9 cellular contexts compared by ENCODE assay signal in the genomic region with DNA sequence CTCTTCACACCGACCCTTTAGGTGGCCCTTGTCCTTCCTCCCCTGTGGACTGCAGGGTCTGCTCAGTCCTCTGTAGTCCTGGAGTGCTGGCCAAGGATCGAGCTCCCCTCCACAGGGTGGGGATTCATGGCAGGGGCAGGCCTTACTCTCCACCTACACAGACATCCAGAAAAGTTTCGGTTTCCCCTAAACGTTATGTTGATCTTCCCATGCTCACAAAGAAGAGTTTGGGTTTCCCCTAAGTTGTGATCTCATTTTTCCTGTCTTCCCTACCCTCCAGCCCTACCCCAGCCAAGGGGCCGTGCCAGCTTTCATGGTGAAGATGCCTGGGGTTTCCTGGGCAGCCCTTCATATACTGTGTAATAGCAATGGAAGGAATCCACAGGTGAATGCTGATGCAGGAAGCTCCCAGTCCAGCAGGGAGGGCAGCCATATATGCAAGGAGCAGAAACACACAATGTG. TPM values are rescaled to one million over a fixed set of nuclear protein-coding genes. Genes with fewer than 3 reads are reported as not detected.
DNase-seq lines count a peak whose midpoint lies in the region; TF ChIP-seq lines count a peak whose summit lies in the region.
"Had no signal": no experiment of that assay in that cellular context is flagged by ENCODE, and none has a peak within 500 bp of the region (broad histone marks: within the 10 kb centered on the region; RNA-seq: fewer than 3 reads in every experiment).

No MANE protein-coding gene starts in this region.

- H3F3A ChIP-seq in smooth muscle cell (ENCODE audit: low read depth): peaks cover 3% of the 10 kb centered on the region

- peak overlapping the region; percentile 77 for H3K4me3 Mint-ChIP-seq in HFFc6

- no peak overlapping the region for H3K4me3 ChIP-seq in smooth muscle cell

- H3K9me3 Mint-ChIP-seq in HFFc6: no peaks in the 10 kb centered on the region

- peak overlapping the region; percentile 81 for H3K4me2 ChIP-seq in smooth muscle cell

- H3K4me1 Mint-ChIP-seq in HFFc6 (ENCODE audit: low read depth): peaks cover 58% of the 10 kb centered on the region

- H3K4me1 ChIP-seq in smooth muscle cell (ENCODE audit: low read depth): no peaks in the 10 kb centered on the region

- peaks cover 8% of the 10 kb centered on the region; the same call in 1 of the 2 replicates for H3K36me3 Mint-ChIP-seq in HFFc6 (ENCODE audit: low read depth)

- no peaks in the 10 kb centered on the region for H3K9me3 ChIP-seq in smooth muscle cell (replicated peaks; ENCODE audit: low read depth)

- no peaks in the 10 kb centered on the region for H3K79me2 ChIP-seq in smooth muscle cell (ENCODE audit: low read depth)

- H4K20me1 ChIP-seq in smooth muscle cell (ENCODE audit: low read depth): no peaks in the 10 kb centered on the region

- no peaks in the 10 kb centered on the region for H3K27me3 ChIP-seq in smooth muscle cell (ENCODE audit: low read depth)

- peak overlapping the region; percentile 86 for H3K27ac ChIP-seq in smooth muscle cell (ENCODE audit: low read depth)

- H3K36me3 ChIP-seq in smooth muscle cell (ENCODE audit: low read depth): no peaks in the 10 kb centered on the region

- H3K27me3 Mint-ChIP-seq in HFFc6 (ENCODE audit: insufficient read depth): peaks cover 4% of the 10 kb centered on the region

- H2AFZ ChIP-seq in smooth muscle cell (ENCODE audit: low read depth): no peak overlapping the region

- TF ChIP-seq CTCF in HFFc6 (IDR thresholded peaks at IDR 0.05) (no peak), smooth muscle cell (IDR thresholded peaks at IDR 0.05; ENCODE audit: borderline replicate concordance, insufficient read depth, poor library complexity, severe bottlenecking) (no peak)

- peak overlapping the region; percentile 97 for H3K27ac Mint-ChIP-seq in HFFc6

- DNase-seq in HFFc6: no peak
- DNase-seq in activated T-cell treated with anti-CD3 and anti-CD28 coated beads, Interleukin-2, amount 50 U/mL, for 48 hours: peak; percentile 39 to 46
- DNase-seq in glomerular visceral epithelial cell (ENCODE audit: extremely low spot score): peak; percentile 81
- no peak for DNase-seq in smooth muscle cell (lab: John Stamatoyannopoulos, UW; ENCODE audit: unreplicated experiment)
- DNase-seq in iPS-NIHi11 (ENCODE audit: low spot score): no peak
- DNase-seq in LoVo (ENCODE audit: low spot score): no peak
- DNase-seq in GM19240 (ENCODE audit: insufficient read length, low spot score): no peak
- no peak for DNase-seq in middle frontal gyrus (ENCODE audit: extremely low spot score, low spot score)
- DNase-seq: NK-92 treated with Interleukin-12 subunit alpha and Interleukin-12 subunit beta, amount 100 ng/mL, for 24 hours had no signal

- WGBS in smooth muscle cell (ENCODE audit: low lambda C conversion rate): 71% methylated on average over 5 of the region's 5 CpGs

- H3K9ac ChIP-seq in smooth muscle cell (ENCODE audit: low read depth): peak overlapping the region; percentile 42

RNA-seq across cellular contexts. Expression of a gene that starts 10.3 kb away (rescaled TPM):
- 10 to 100 TPM; 21.4 to 30.6 (median 24.7) TPM for total RNA-seq in HFFc6 (2021; fragmentation: NEBNext Ultra II Directional; extraction: Animal tissue kit (Norgen Biotek cat#: 25700))
- 9.3 and 12.4 TPM in 2 replicates for total RNA-seq in smooth muscle cell
- 23.7 and 27.5 TPM in 2 replicates for polyA plus RNA-seq in smooth muscle cell

RNA-seq across cellular contexts. Expression of a gene that starts 12.7 kb away (rescaled TPM):
- 10 to 100 TPM; 45.2 to 51.8 (median 47.5) TPM for total RNA-seq in HFFc6 (2021; fragmentation: NEBNext Ultra II Directional; extraction: Animal tissue kit (Norgen Biotek cat#: 25700))
- total RNA-seq in smooth muscle cell: 21.6 and 34.1 TPM in 2 replicates
- 33.7 and 39.4 TPM in 2 replicates for polyA plus RNA-seq in smooth muscle cell

RNA-seq across cellular contexts. Expression of a gene that starts 55.5 kb away (rescaled TPM):
- total RNA-seq in HFFc6 (2021; fragmentation: NEBNext Ultra II Directional; extraction: Animal tissue kit (Norgen Biotek cat#: 25700)): 100 to 1,000 TPM; 235 to 309 (median 288) TPM
- 239 and 252 TPM in 2 replicates for total RNA-seq in smooth muscle cell
- 736 and 899 TPM in 2 replicates for polyA plus RNA-seq in smooth muscle cell

Comparison
In these comparisons a context has a peak if more than half of its experiments do, and no peak if none do; other contexts are left out.
1. DNase-seq: peak in activated T-cell treated with anti-CD3 and anti-CD28 coated beads, Interleukin-2, amount 50 U/mL, for 48 hours (2 of 2) and glomerular visceral epithelial cell (single experiment); none in HFFc6 (single experiment), smooth muscle cell (single experiment), iPS-NIHi11 (single experiment), LoVo (single experiment), GM19240 (single experiment) and middle frontal gyrus (single experiment).